Comparison of ENCODE assay signal across 8 cellular contexts in the genomic region with DNA sequence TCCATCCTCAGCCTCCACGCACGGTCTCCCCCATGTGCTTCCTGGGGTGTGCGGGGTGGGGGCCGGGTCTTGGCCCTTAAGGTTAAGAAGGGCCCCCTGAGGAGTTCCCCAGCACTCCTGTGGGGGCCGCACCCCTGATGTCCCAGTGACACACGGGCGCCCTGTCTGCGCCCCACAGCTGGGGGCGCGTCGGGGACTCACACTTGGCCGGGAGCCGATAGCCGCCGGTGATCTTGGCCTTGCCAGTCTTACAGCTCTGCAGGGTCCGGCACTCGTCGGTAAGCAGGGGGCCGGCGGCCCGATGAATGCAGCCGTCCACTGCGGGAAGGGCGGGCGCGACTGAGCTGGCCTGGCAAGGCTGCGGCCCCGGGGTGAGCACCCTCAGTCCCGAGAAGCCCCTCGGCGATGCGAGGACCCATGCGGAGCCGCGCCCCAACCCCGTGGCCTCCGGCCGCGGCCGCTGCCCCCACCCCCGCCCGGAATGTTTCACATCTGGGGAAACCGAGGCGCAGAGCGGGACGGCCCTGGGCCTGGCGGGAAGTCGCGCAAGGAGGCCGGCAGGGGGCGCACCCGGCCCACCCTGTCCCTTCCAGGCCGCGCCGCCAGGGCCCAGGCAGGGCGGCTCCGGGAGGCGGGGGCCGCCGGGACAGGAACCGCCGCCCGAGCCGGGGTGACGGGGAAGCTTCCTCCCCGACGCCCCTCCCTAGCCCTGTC.
DNase-seq lines count a peak whose midpoint lies in the region; ATAC-seq and TF ChIP-seq lines count a peak whose summit lies in the region.

No MANE protein-coding gene starts in this region.

- H3K27me3 ChIP-seq in brain microvascular endothelial cell (replicated peaks): no peaks in the 10 kb centered on the region
- H3K27me3 ChIP-seq in iPS-20b (ENCODE audit: insufficient read depth, low read length): peaks cover 54% of the 10 kb centered on the region

- H3K9ac ChIP-seq in iPS-20b (ENCODE audit: low read depth, low read length): no peak overlapping the region

- H3K27ac ChIP-seq in brain microvascular endothelial cell: no peak overlapping the region
- no peak overlapping the region for H3K27ac ChIP-seq in iPS-20b (ENCODE audit: low read length)

- TF ChIP-seq CTCF in AG09309 (IDR thresholded peaks at IDR 0.05; ENCODE audit: control insufficient read depth, insufficient read depth, low read depth, low read length, missing control alignments) (peak; percentile 60), WI38 (IDR thresholded peaks at IDR 0.05; ENCODE audit: low read depth, low read length) (peak; percentile 40), brain microvascular endothelial cell (IDR thresholded peaks at IDR 0.05; ENCODE audit: low read depth, low read length, missing control alignments) (peak; percentile 57)

- H3K4me1 ChIP-seq in iPS-20b (ENCODE audit: insufficient read depth, low read length): peaks cover 5% of the 10 kb centered on the region; the same call in 1 of the 2 replicates

- H3K4me3 ChIP-seq in AG09309 (ENCODE audit: control insufficient read depth, low read depth, low read length) (peak overlapping the region; percentile 22), WI38 (ENCODE audit: low read depth, low read length) (no peak overlapping the region), brain microvascular endothelial cell (ENCODE audit: low read depth, low read length) (no peak overlapping the region), iPS-20b (ENCODE audit: low read length) (peak overlapping the region; percentile 58; the same call in 1 of the 2 replicates)

- peak; percentile 11 for DNase-seq in AG09309 (ENCODE audit: low read depth)
- DNase-seq in brain microvascular endothelial cell: peak; percentile 33
- DNase-seq in stimulated activated CD4-positive, alpha-beta T cell treated with anti-CD3 and anti-CD28 coated beads, Interleukin-12 subunit alpha, Interleukin-12 subunit beta, amount 100 ng/mL, for 24 hours (ENCODE audit: low read depth in 2 of 2): peak; percentile 39 to 61

- H3K36me3 ChIP-seq in brain microvascular endothelial cell (replicated peaks): peaks cover 30% of the 10 kb centered on the region
- peaks cover 27% of the 10 kb centered on the region for H3K36me3 ChIP-seq in iPS-20b (ENCODE audit: insufficient read depth, low read depth, low read length)

- H3K9me3 ChIP-seq in iPS-20b (ENCODE audit: insufficient read depth, low read depth, low read length): no peaks in the 10 kb centered on the region

- in situ Hi-C loops in brain microvascular endothelial cell (cut with HindIII; ENCODE audit: low pct_ligation_motif_present, low sequenced_read_pairs): loop anchor here (5.0 kb wide), 1 partner anchor 137 kb away; no protein-coding TSS in a partner anchor

- ATAC-seq in GM21723 (IDR thresholded peaks at IDR 0.05; ENCODE audit: unreplicated experiment) (peak; percentile 63), GM21528 (IDR thresholded peaks at IDR 0.05; ENCODE audit: low FRiP score, unreplicated experiment) (no peak), GM18517 (IDR thresholded peaks at IDR 0.05; ENCODE audit: unreplicated experiment) (no peak)

Comparison
In these comparisons a context has a peak if more than half of its experiments do, and no peak if none do; other contexts are left out.
1. H3K4me3 ChIP-seq: peak in AG09309 (single experiment) and iPS-20b (single experiment); none in WI38 (single experiment) and brain microvascular endothelial cell (single experiment).
2. Peak in every context shown above with its lines, with median percentiles within 50 percentile points of each other: DNase-seq and CTCF ChIP-seq.